In genomic region chr1:198359024-198359653, GRCh38 we compare ENCODE assay signal across 10 cellular contexts.
DNase-seq lines count a peak whose midpoint lies in the region; ATAC-seq and TF ChIP-seq lines count a peak whose summit lies in the region.
"Had no signal": no experiment of that assay in that cellular context is flagged by ENCODE, and none has a peak within 500 bp of the region (broad histone marks: within the 10 kb centered on the region; RNA-seq: fewer than 3 reads in every experiment).

No MANE protein-coding gene starts in this region.

- H3K27me3 ChIP-seq in GM06990 (replicated peaks; ENCODE audit: control insufficient read depth, insufficient read depth, low read length) = no peaks in the 10 kb centered on the region

- intact Hi-C loops in activated CD4-positive, alpha-beta T cell treated with anti-CD3 and anti-CD28 coated beads for 36 hours (cut with DNase I, micrococcal nuclease) = loop anchor here (1.0 to 10.0 kb wide), 9 partner anchors 100 to 834 kb away; partner anchors contain the start of gene NEK7 (in 2 of the 2)

- no peak overlapping the region for H3K4me3 ChIP-seq in GM06990 (replicated peaks; ENCODE audit: low read depth, low read length)
- no peak overlapping the region for H3K4me3 ChIP-seq in NB4 (ENCODE audit: low read depth, low read length)

- DNase-seq in GM06990 (ENCODE audit: extremely low read depth, insufficient read length) (no peak), NB4 (ENCODE audit: low read depth) (peak; percentile 39), osteocyte (ENCODE audit: extremely low spot score, unreplicated experiment) (no peak), SIG-M5 (lab: John Stamatoyannopoulos, UW) (no peak), cerebellum (ENCODE audit: low spot score) (no peak)
- DNase-seq in effector memory CD8-positive, alpha-beta T cell = peak; percentile 2 to 12 (median 5)
- DNase-seq in activated CD4-positive, alpha-beta T cell treated with anti-CD3 and anti-CD28 coated beads for 36 hours = no peak
- DNase-seq: NCI-H510A treated with DMSO at 0.1 percent for 48 hours, right cardiac atrium had no signal

- H3K4me3 Mint-ChIP-seq in effector memory CD8-positive, alpha-beta T cell = no peak overlapping the region
- H3K4me3 Mint-ChIP-seq in osteocyte (ENCODE audit: unreplicated experiment) = no peak overlapping the region
- no peak overlapping the region for H3K4me3 Mint-ChIP-seq in activated CD4-positive, alpha-beta T cell treated with anti-CD3 and anti-CD28 coated beads for 36 hours

- CTCF ChIA-PET in activated CD4-positive, alpha-beta T cell treated with anti-CD3 and anti-CD28 coated beads for 36 hours (lab: Charles Lee) = interaction anchor here (0.9 to 1.1 kb wide), 6 partner anchors 8 to 326 kb away, joined by 3 to 5 read pairs (median 4); no protein-coding TSS in a partner anchor

- no peak for ATAC-seq in effector memory CD8-positive, alpha-beta T cell (replicated peaks)
- ATAC-seq in HG03139 (IDR thresholded peaks at IDR 0.05; ENCODE audit: unreplicated experiment) = no peak
- no peak for ATAC-seq in activated CD4-positive, alpha-beta T cell treated with anti-CD3 and anti-CD28 coated beads for 36 hours
- ATAC-seq: right cardiac atrium had no signal

- TF ChIP-seq POLR2A in NB4 (IDR thresholded peaks at IDR 0.05; ENCODE audit: extremely low read depth, insufficient read length) = no peak

- peaks cover 0 to 9% of the 10 kb centered on the region in 2 donors for H3K27me3 Mint-ChIP-seq in effector memory CD8-positive, alpha-beta T cell
- no peaks in the 10 kb centered on the region for H3K27me3 Mint-ChIP-seq in osteocyte (ENCODE audit: unreplicated experiment)
- H3K27me3 Mint-ChIP-seq in activated CD4-positive, alpha-beta T cell treated with anti-CD3 and anti-CD28 coated beads for 36 hours = no peaks in the 10 kb centered on the region

- no peaks in the 10 kb centered on the region for H3K4me1 Mint-ChIP-seq in effector memory CD8-positive, alpha-beta T cell (ENCODE audit: low read depth in 2 of 2)
- peaks cover 12% of the 10 kb centered on the region for H3K4me1 Mint-ChIP-seq in osteocyte (ENCODE audit: unreplicated experiment)
- H3K4me1 Mint-ChIP-seq in activated CD4-positive, alpha-beta T cell treated with anti-CD3 and anti-CD28 coated beads for 36 hours = peaks cover 5% of the 10 kb centered on the region

- POLR2A ChIA-PET in activated CD4-positive, alpha-beta T cell treated with anti-CD3 and anti-CD28 coated beads for 36 hours (lab: Charles Lee) = no interaction called here

- H3K36me3 ChIP-seq in GM06990 (ENCODE audit: control insufficient read depth, insufficient read depth, low read length) = no peaks in the 10 kb centered on the region

- H3K9me3 Mint-ChIP-seq in effector memory CD8-positive, alpha-beta T cell = no peaks in the 10 kb centered on the region
- H3K9me3 Mint-ChIP-seq in osteocyte (ENCODE audit: unreplicated experiment) = no peaks in the 10 kb centered on the region
- no peaks in the 10 kb centered on the region for H3K9me3 Mint-ChIP-seq in activated CD4-positive, alpha-beta T cell treated with anti-CD3 and anti-CD28 coated beads for 36 hours (ENCODE audit: low read depth)

- H3K27ac Mint-ChIP-seq in effector memory CD8-positive, alpha-beta T cell = no peak overlapping the region
- H3K27ac Mint-ChIP-seq in osteocyte (ENCODE audit: unreplicated experiment) = no peak overlapping the region
- no peak overlapping the region for H3K27ac Mint-ChIP-seq in activated CD4-positive, alpha-beta T cell treated with anti-CD3 and anti-CD28 coated beads for 36 hours

- no peaks in the 10 kb centered on the region for H3K36me3 Mint-ChIP-seq in effector memory CD8-positive, alpha-beta T cell (ENCODE audit: insufficient read depth)
- H3K36me3 Mint-ChIP-seq in osteocyte (ENCODE audit: unreplicated experiment) = no peaks in the 10 kb centered on the region
- H3K36me3 Mint-ChIP-seq in activated CD4-positive, alpha-beta T cell treated with anti-CD3 and anti-CD28 coated beads for 36 hours (ENCODE audit: low read depth) = no peaks in the 10 kb centered on the region

- TF ChIP-seq CTCF in GM06990 (IDR thresholded peaks at IDR 0.05; ENCODE audit: insufficient read depth, low read length, poor library complexity, severe bottlenecking) (peak; percentile 41), NB4 (IDR thresholded peaks at IDR 0.05; ENCODE audit: low read depth, low read length) (peak; percentile 5), osteocyte (IDR thresholded peaks at IDR 0.05) (peak; percentile 36)

Comparison
In these comparisons a context has a peak if more than half of its experiments do, and no peak if none do; other contexts are left out.
1. DNase-seq: peak in NB4 (single experiment) and effector memory CD8-positive, alpha-beta T cell (3 of 3); none in GM06990 (single experiment), osteocyte (single experiment), SIG-M5 (single experiment), cerebellum (single experiment) and activated CD4-positive, alpha-beta T cell treated with anti-CD3 and anti-CD28 coated beads for 36 hours (single experiment).
2. Peak in every context shown above with its lines, with median percentiles within 50 percentile points of each other: CTCF ChIP-seq.